ENCODE assay signal across 32 cellular contexts in the genomic region with DNA sequence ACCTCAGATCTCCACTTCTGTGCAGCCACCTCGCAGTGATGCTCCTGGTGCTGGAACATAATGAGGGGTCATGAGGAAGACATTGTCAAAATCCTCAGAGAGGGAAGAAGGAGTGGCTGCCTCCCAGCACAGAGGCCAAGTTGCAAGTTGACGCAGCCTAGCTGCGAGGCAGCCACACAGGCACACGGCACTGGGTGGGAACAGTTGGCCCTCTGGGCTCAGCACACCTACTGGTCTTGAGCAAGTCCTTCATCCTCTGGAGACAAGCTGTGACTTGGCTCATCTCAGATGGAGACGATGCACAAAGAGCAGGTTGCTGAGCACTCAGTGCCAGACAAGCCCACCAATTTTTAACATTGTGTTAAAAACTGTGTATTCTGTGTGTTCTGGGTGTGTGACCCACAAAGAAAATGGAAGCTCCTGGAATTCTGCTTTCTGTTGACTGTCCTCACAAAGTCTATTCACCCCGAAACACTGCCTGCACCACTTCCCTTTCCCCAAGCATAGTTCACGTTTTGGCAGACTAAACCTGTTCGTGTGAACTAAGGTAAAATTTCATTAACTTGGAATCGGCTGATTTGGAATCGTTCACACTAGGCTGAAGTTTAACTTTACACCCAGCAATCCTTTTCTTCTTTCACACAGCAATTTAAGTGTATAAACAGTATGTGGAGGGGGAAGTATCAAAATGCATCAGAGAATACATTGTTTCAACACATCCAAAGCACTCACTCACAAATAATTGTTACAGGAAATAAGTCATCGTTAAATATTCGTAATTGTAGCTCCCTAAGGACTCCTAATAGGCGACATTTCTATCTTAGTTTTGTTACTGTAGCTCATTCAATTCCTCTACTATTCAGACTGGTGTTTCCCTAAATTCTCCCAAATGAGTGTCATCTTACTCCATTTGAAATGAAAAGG.
DNase-seq lines count a peak whose midpoint lies in the region; ATAC-seq, FAIRE-seq and TF ChIP-seq lines count a peak whose summit lies in the region.
"Had no signal": no experiment of that assay in that cellular context is flagged by ENCODE, and none has a peak within 500 bp of the region (broad histone marks: within the 10 kb centered on the region; RNA-seq: fewer than 3 reads in every experiment).

No MANE protein-coding gene starts in this region.

- in situ Hi-C loops in HepG2 (cut with HindIII; ENCODE audit: extremely low pct_ligation_motif_present, low pct_unique_long_range_greater_than_20kb), result no loop called here

- H3K4me1 ChIP-seq in HepG2 (ENCODE audit: insufficient read depth, low read length) (peaks cover 61% of the 10 kb centered on the region), left ventricle myocardium inferior (peaks cover 23% of the 10 kb centered on the region), thyroid gland (peaks cover 0 to 16% of the 10 kb centered on the region in 2 donors)
- H3K4me1 ChIP-seq: testis had no signal

- no peak for ATAC-seq in activated T-cell treated with anti-CD3 and anti-CD28 coated beads, Interleukin-2, amount 50 U/mL, for 4 hours
- ATAC-seq in HepG2, result no peak
- peak; percentile 19 for ATAC-seq in stimulated activated effector memory CD8-positive, alpha-beta T cell treated with anti-CD3 and anti-CD28 coated beads, Interleukin-12 subunit alpha, Interleukin-12 subunit beta, amount 100 ng/mL, for 72 hours
- ATAC-seq: activated naive CD4-positive, alpha-beta T cell treated with anti-CD3 and anti-CD28 coated beads, Interleukin-2, amount 50 U/mL, for 72 hours; PC-3 had no signal

- 96% methylated on average over 13 of the region's 13 CpGs for WGBS in HepG2 (ENCODE audit: low lambda C conversion rate)
- WGBS in thyroid gland, 2 donors, result 78 to 89% methylated on average over 10 to 13 of the region's 13 CpGs

- intact Hi-C loops in HepG2 (cut with micrococcal nuclease; ENCODE audit: unreplicated experiment) (loop anchor here (5.0 to 10.0 kb wide), 4 partner anchors 87 to 288 kb away; partner anchors contain the start of gene ID2), left ventricle myocardium inferior (cut with micrococcal nuclease) (no loop called here), thyroid gland (cut with DNase I) (no loop called here)

- no peak for TF ChIP-seq CTCF in HepG2 (CRISPR knock-in tag; IDR thresholded peaks at IDR 0.05)
- TF ChIP-seq CTCF in left ventricle myocardium inferior (IDR thresholded peaks at IDR 0.05; ENCODE audit: borderline replicate concordance), result no peak
- no peak for TF ChIP-seq CTCF in thyroid gland (IDR thresholded peaks at IDR 0.05)

- no peak for TF ChIP-seq EP300 in HepG2 (IDR thresholded peaks at IDR 0.05; ENCODE audit: low read depth in 2 of 2, low read length in 2 of 2)
- TF ChIP-seq EP300 in HepG2 (CRISPR knock-in tag; IDR thresholded peaks at IDR 0.05; ENCODE audit: borderline replicate concordance), result no peak

- H3K27ac ChIP-seq in HepG2 (ENCODE audit: extremely low read length, insufficient read depth, low read length) (peak overlapping the region; percentile 80), left ventricle myocardium inferior (replicated peaks) (no peak overlapping the region), thyroid gland (no peak overlapping the region)
- H3K27ac ChIP-seq: ovary, testis, vagina had no signal

- H3K79me2 ChIP-seq in HepG2 (ENCODE audit: insufficient read depth, low read length), result no peaks in the 10 kb centered on the region

- H3K36me3 ChIP-seq in HepG2 (replicated peaks in 1 of 2; ENCODE audit: control insufficient read depth in 1 of 2, insufficient read depth in 2 of 2, low read length in 2 of 2) (no peaks in the 10 kb centered on the region), left ventricle myocardium inferior (no peaks in the 10 kb centered on the region), thyroid gland (no peaks in the 10 kb centered on the region)
- H3K36me3 ChIP-seq: heart left ventricle, ovary, vagina had no signal

- TF ChIP-seq RAD21 in HepG2 (CRISPR knock-in tag; IDR thresholded peaks at IDR 0.05), result no peak

- POLR2A ChIA-PET in HepG2 (lab: Yijun Ruan, JAX), result no interaction called here

- no peaks in the 10 kb centered on the region for H4K20me1 ChIP-seq in HepG2 (ENCODE audit: insufficient read depth, low read length)

- H3K4me3 Mint-ChIP-seq in activated T-cell treated with anti-CD3 and anti-CD28 coated beads, Interleukin-2, amount 50 U/mL, for 24 hours, result no peak overlapping the region
- no peak overlapping the region for H3K4me3 Mint-ChIP-seq in activated T-cell treated with anti-CD3 and anti-CD28 coated beads, Interleukin-2, amount 50 U/mL, for 4 hours
- no peak overlapping the region for H3K4me3 Mint-ChIP-seq in stimulated activated effector memory CD8-positive, alpha-beta T cell treated with anti-CD3 and anti-CD28 coated beads, Interleukin-12 subunit alpha, Interleukin-12 subunit beta, amount 100 ng/mL, for 72 hours
- H3K4me3 Mint-ChIP-seq: activated CD4-positive, alpha-beta memory T cell treated with anti-CD3 and anti-CD28 coated beads, Interleukin-2, amount 10 ng/mL, durations not matched to agents 7 days and 5 days; CD4-positive, alpha-beta T cell; HFFc6; natural killer cell treated with Interleukin-12 subunit alpha and Interleukin-12 subunit beta and Interleukin-15 and Interleukin-18, amount 100 ng/mL, for 72 hours; stimulated activated naive CD8-positive, alpha-beta T cell treated with anti-CD3 and anti-CD28 coated beads, Interleukin-15, Interleukin-2, amounts not matched to agents 100 ng/mL and 50 ng/mL, for 24 hours; T-helper 1 cell treated with Interleukin-12 subunit alpha and Interleukin-12 subunit beta and Interleukin-4 antibody, amounts not matched to agents 30 μg/mL and 1 μg/mL, for 36 hours had no signal

- no peak overlapping the region for H3K9ac ChIP-seq in HepG2 (ENCODE audit: insufficient read depth, low read depth, low read length)

- no peak overlapping the region for H2AFZ ChIP-seq in HepG2 (ENCODE audit: low read length)

- H3K4me3 ChIP-seq in HepG2 (replicated peaks in 1 of 3; ENCODE audit: insufficient read depth in 1 of 3, low read depth in 2 of 3, low read length in 3 of 3) (no peak overlapping the region), left ventricle myocardium inferior (no peak overlapping the region), thyroid gland (replicated peaks in 1 of 3) (no peak overlapping the region)
- H3K4me3 ChIP-seq: heart left ventricle, lung, ovary, testis, vagina had no signal

- no peaks in the 10 kb centered on the region for H3K36me3 Mint-ChIP-seq in activated T-cell treated with anti-CD3 and anti-CD28 coated beads, Interleukin-2, amount 50 U/mL, for 24 hours (ENCODE audit: low read depth)
- H3K36me3 Mint-ChIP-seq in activated T-cell treated with anti-CD3 and anti-CD28 coated beads, Interleukin-2, amount 50 U/mL, for 4 hours (ENCODE audit: insufficient read depth), result no peaks in the 10 kb centered on the region
- H3K36me3 Mint-ChIP-seq in stimulated activated effector memory CD8-positive, alpha-beta T cell treated with anti-CD3 and anti-CD28 coated beads, Interleukin-12 subunit alpha, Interleukin-12 subunit beta, amount 100 ng/mL, for 72 hours, result peaks cover 5% of the 10 kb centered on the region
- H3K36me3 Mint-ChIP-seq: activated naive CD4-positive, alpha-beta T cell treated with anti-CD3 and anti-CD28 coated beads, Interleukin-2, amount 50 U/mL, for 72 hours; natural killer cell treated with Interleukin-12 subunit alpha and Interleukin-12 subunit beta and Interleukin-15 and Interleukin-18, amount 100 ng/mL, for 72 hours had no signal

- H3K4me1 Mint-ChIP-seq in activated T-cell treated with anti-CD3 and anti-CD28 coated beads, Interleukin-2, amount 50 U/mL, for 24 hours (ENCODE audit: low read depth), result peaks cover 4% of the 10 kb centered on the region
- no peaks in the 10 kb centered on the region for H3K4me1 Mint-ChIP-seq in activated T-cell treated with anti-CD3 and anti-CD28 coated beads, Interleukin-2, amount 50 U/mL, for 4 hours (ENCODE audit: low read depth)
- peaks cover 41% of the 10 kb centered on the region for H3K4me1 Mint-ChIP-seq in stimulated activated effector memory CD8-positive, alpha-beta T cell treated with anti-CD3 and anti-CD28 coated beads, Interleukin-12 subunit alpha, Interleukin-12 subunit beta, amount 100 ng/mL, for 72 hours
- H3K4me1 Mint-ChIP-seq: activated CD4-positive, alpha-beta memory T cell treated with anti-CD3 and anti-CD28 coated beads, Interleukin-2, amount 10 ng/mL, durations not matched to agents 7 days and 5 days had no signal

- TF ChIP-seq POLR2A in HepG2 (IDR thresholded peaks at IDR 0.05; ENCODE audit: insufficient read depth in 1 of 2, low read depth in 2 of 2, low read length in 2 of 2) (no peak), thyroid gland (IDR thresholded peaks at IDR 0.05) (no peak)

- 0 out of 5 replicates have a peak, but pooled peaks cover 0 to 3% of the 10 kb centered on the region in 2 experiments for H3K27me3 ChIP-seq in HepG2 (ENCODE audit: control insufficient read depth in 1 of 2, insufficient read depth in 2 of 2, low read length in 2 of 2)
- H3K27me3 ChIP-seq in left ventricle myocardium inferior (ENCODE audit: low read depth), result no peaks in the 10 kb centered on the region
- H3K27me3 ChIP-seq in thyroid gland, result no peaks in the 10 kb centered on the region
- H3K27me3 ChIP-seq: heart left ventricle, ovary, testis, vagina had no signal

- peaks cover 6% of the 10 kb centered on the region for H3K27me3 Mint-ChIP-seq in activated T-cell treated with anti-CD3 and anti-CD28 coated beads, Interleukin-2, amount 50 U/mL, for 24 hours
- no peaks in the 10 kb centered on the region for H3K27me3 Mint-ChIP-seq in activated T-cell treated with anti-CD3 and anti-CD28 coated beads, Interleukin-2, amount 50 U/mL, for 4 hours (ENCODE audit: low read depth)
- H3K27me3 Mint-ChIP-seq: CD4-positive, alpha-beta T cell; natural killer cell treated with Interleukin-12 subunit alpha and Interleukin-12 subunit beta and Interleukin-15 and Interleukin-18, amount 100 ng/mL, for 72 hours had no signal

- DNase-seq in activated T-cell treated with anti-CD3 and anti-CD28 coated beads, Interleukin-2, amount 50 U/mL, for 24 hours, result peak; percentile 25
- DNase-seq in activated T-cell treated with anti-CD3 and anti-CD28 coated beads, Interleukin-2, amount 50 U/mL, for 4 hours, result no peak
- DNase-seq in NOMO-1 treated with dmso at 0.1 percent for 144 hours (lab: John Stamatoyannopoulos, UW; ENCODE audit: unreplicated experiment), result peak; percentile 42
- DNase-seq in HepG2 (ENCODE audit: low spot score), result no peak
- no peak for DNase-seq in stimulated activated effector memory CD8-positive, alpha-beta T cell treated with anti-CD3 and anti-CD28 coated beads, Interleukin-12 subunit alpha, Interleukin-12 subunit beta, amount 100 ng/mL, for 72 hours (ENCODE audit: low spot score in 2 of 2)
- DNase-seq in left ventricle myocardium inferior, result no peak
- DNase-seq in HT-29 (ENCODE audit: low spot score), result no peak
- no peak for DNase-seq in thyroid gland
- DNase-seq: activated CD4-positive, alpha-beta memory T cell treated with anti-CD3 and anti-CD28 coated beads, Interleukin-2, amount 10 ng/mL, durations not matched to agents 7 days and 5 days; activated CD4-positive, CD25-positive, alpha-beta regulatory T cell treated with anti-CD3 and anti-CD28 coated beads, Interleukin-2, amount 50 U/mL, for 72 hours; activated CD8-positive, alpha-beta memory T cell treated with anti-CD3 and anti-CD28 coated beads, Interleukin-2, amount 50 U/mL, for 48 hours; CD4-positive, alpha-beta T cell; foreskin melanocyte; heart left ventricle; HFFc6; NCI-H1694; NCI-H510A treated with DMSO at 0.1 percent for 48 hours; ovary; PC-3; testis had no signal

- no peak overlapping the region for H3K27ac Mint-ChIP-seq in activated T-cell treated with anti-CD3 and anti-CD28 coated beads, Interleukin-2, amount 50 U/mL, for 24 hours
- no peak overlapping the region for H3K27ac Mint-ChIP-seq in stimulated activated effector memory CD8-positive, alpha-beta T cell treated with anti-CD3 and anti-CD28 coated beads, Interleukin-12 subunit alpha, Interleukin-12 subunit beta, amount 100 ng/mL, for 72 hours
- H3K27ac Mint-ChIP-seq: activated CD4-positive, alpha-beta memory T cell treated with anti-CD3 and anti-CD28 coated beads, Interleukin-2, amount 10 ng/mL, durations not matched to agents 7 days and 5 days; activated naive CD4-positive, alpha-beta T cell treated with anti-CD3 and anti-CD28 coated beads, Interleukin-2, amount 50 U/mL, for 72 hours; activated T-helper 2 cell treated with anti-CD3 and anti-CD28 coated beads, Interferon-gamma antibody, Interleukin-2, Interleukin-4, amounts not matched to agents 10 μg/mL and 5 μg/mL and 100 μg/mL, durations not matched to agents 14 hours and 24 hours and 36 hours; CD4-positive, alpha-beta T cell; HFFc6; stimulated activated naive CD8-positive, alpha-beta T cell treated with anti-CD3 and anti-CD28 coated beads, Interleukin-15, Interleukin-2, amounts not matched to agents 100 ng/mL and 50 ng/mL, for 24 hours; T-helper 1 cell treated with Interleukin-12 subunit alpha and Interleukin-12 subunit beta and Interleukin-4 antibody, amounts not matched to agents 30 μg/mL and 1 μg/mL, for 36 hours had no signal

- FAIRE-seq in HepG2 (lab: Jason Lieb, UNC), result peak; percentile 36
- FAIRE-seq: D721Med, endometrium, GM18507, H1, TTC549 had no signal

- no TSS peak for BruUV-seq in HepG2 (replicated peaks; lab: Mats Ljungman, UMichigan)

- no peak overlapping the region for H3K4me2 ChIP-seq in HepG2 (ENCODE audit: low read depth, low read length)

- H3K9me3 ChIP-seq in HepG2 (ENCODE audit: low read length), result no peaks in the 10 kb centered on the region
- H3K9me3 ChIP-seq in left ventricle myocardium inferior (replicated peaks), result no peaks in the 10 kb centered on the region
- no peaks in the 10 kb centered on the region for H3K9me3 ChIP-seq in thyroid gland
- H3K9me3 ChIP-seq: heart left ventricle, ovary, testis, vagina had no signal

- CTCF ChIA-PET in HepG2 (lab: Yijun Ruan, JAX; ENCODE audit: low intra/inter-chr PET ratio, low total read pairs), result no interaction called here

- H3K9me3 Mint-ChIP-seq in activated T-cell treated with anti-CD3 and anti-CD28 coated beads, Interleukin-2, amount 50 U/mL, for 24 hours, result no peaks in the 10 kb centered on the region
- no peaks in the 10 kb centered on the region for H3K9me3 Mint-ChIP-seq in activated T-cell treated with anti-CD3 and anti-CD28 coated beads, Interleukin-2, amount 50 U/mL, for 4 hours
- no peaks in the 10 kb centered on the region for H3K9me3 Mint-ChIP-seq in stimulated activated effector memory CD8-positive, alpha-beta T cell treated with anti-CD3 and anti-CD28 coated beads, Interleukin-12 subunit alpha, Interleukin-12 subunit beta, amount 100 ng/mL, for 72 hours
- H3K9me3 Mint-ChIP-seq: activated CD4-positive, alpha-beta memory T cell treated with anti-CD3 and anti-CD28 coated beads, Interleukin-2, amount 10 ng/mL, durations not matched to agents 7 days and 5 days; activated T-helper 2 cell treated with anti-CD3 and anti-CD28 coated beads, Interferon-gamma antibody, Interleukin-2, Interleukin-4, amounts not matched to agents 10 μg/mL and 5 μg/mL and 100 μg/mL, durations not matched to agents 14 hours and 24 hours and 36 hours; CD4-positive, alpha-beta T cell; HFFc6; stimulated activated naive CD8-positive, alpha-beta T cell treated with anti-CD3 and anti-CD28 coated beads, Interleukin-15, Interleukin-2, amounts not matched to agents 100 ng/mL and 50 ng/mL, for 24 hours; T-helper 1 cell treated with Interleukin-12 subunit alpha and Interleukin-12 subunit beta and Interleukin-4 antibody, amounts not matched to agents 30 μg/mL and 1 μg/mL, for 36 hours had no signal

Comparison
In these comparisons a context has a peak if more than half of its experiments do, and no peak if none do; other contexts are left out.
1. DNase-seq: peak in activated T-cell treated with anti-CD3 and anti-CD28 coated beads, Interleukin-2, amount 50 U/mL, for 24 hours (single experiment) and NOMO-1 treated with dmso at 0.1 percent for 144 hours (single experiment); none in activated T-cell treated with anti-CD3 and anti-CD28 coated beads, Interleukin-2, amount 50 U/mL, for 4 hours (single experiment), HepG2 (single experiment), stimulated activated effector memory CD8-positive, alpha-beta T cell treated with anti-CD3 and anti-CD28 coated beads, Interleukin-12 subunit alpha, Interleukin-12 subunit beta, amount 100 ng/mL, for 72 hours (0 of 2), left ventricle myocardium inferior (single experiment), HT-29 (single experiment) and thyroid gland (0 of 2).